Comparison of ENCODE assay signal across 25 cellular contexts in genomic region chr17:19781488-19782458, GRCh38. TPM values are rescaled to one million over a fixed set of nuclear protein-coding genes. Genes with fewer than 3 reads are reported as not detected.
"Had no signal": no experiment of that assay in that cellular context is flagged by ENCODE, and none has a peak within 500 bp of the region (broad histone marks: within the 10 kb centered on the region; RNA-seq: fewer than 3 reads in every experiment).

No MANE protein-coding gene starts in this region.

- H3K27ac ChIP-seq: cardiac muscle cell, left lung, neural progenitor cell, spleen, thyroid gland, upper lobe of right lung had no signal

- H3K4me1 Mint-ChIP-seq: activated B cell treated with CpG ODN at 0.5 μM for 24 hours; activated CD4-positive, alpha-beta T cell treated with anti-CD3 and anti-CD28 coated beads, Interleukin-2, amount 10 ng/mL, durations not matched to agents 7 days and 5 days; activated naive CD4-positive, alpha-beta T cell treated with anti-CD3 and anti-CD28 coated beads, Interleukin-2, amount 10 ng/mL, durations not matched to agents 7 days and 5 days; neural progenitor cell had no signal

- H3K27ac Mint-ChIP-seq: activated B cell treated with CpG ODN at 0.5 μM for 24 hours; activated CD4-positive, alpha-beta T cell treated with anti-CD3 and anti-CD28 coated beads, Interleukin-2, amount 10 ng/mL, durations not matched to agents 7 days and 5 days; activated naive CD4-positive, alpha-beta T cell treated with anti-CD3 and anti-CD28 coated beads, Interleukin-2, amount 10 ng/mL, durations not matched to agents 7 days and 5 days; dendritic cell treated with granulocyte-macrophage colony-stimulating factor and Interleukin-4, amounts not matched to agents 40 ng/mL and 50 ng/mL, for 4 days; neural progenitor cell; progenitor cell of endocrine pancreas; T-helper 1 cell treated with Interleukin-12 subunit alpha and Interleukin-12 subunit beta and Interleukin-4 antibody, amounts not matched to agents 30 μg/mL and 1 μg/mL, for 36 hours had no signal

- H3K9ac ChIP-seq: neural progenitor cell had no signal

- H3K27me3 Mint-ChIP-seq: activated B cell treated with CpG ODN at 0.5 μM for 24 hours; activated CD4-positive, alpha-beta T cell treated with anti-CD3 and anti-CD28 coated beads, Interleukin-2, amount 10 ng/mL, durations not matched to agents 7 days and 5 days; activated naive CD4-positive, alpha-beta T cell treated with anti-CD3 and anti-CD28 coated beads, Interleukin-2, amount 10 ng/mL, durations not matched to agents 7 days and 5 days; dendritic cell treated with granulocyte-macrophage colony-stimulating factor and Interleukin-4, amounts not matched to agents 40 ng/mL and 50 ng/mL, for 4 days; naive thymus-derived CD4-positive, alpha-beta T cell; progenitor cell of endocrine pancreas had no signal

- ATAC-seq: activated T-cell treated with anti-CD3 and anti-CD28 coated beads, Interleukin-2, amount 50 U/mL, for 4 hours; left lung; naive thymus-derived CD4-positive, alpha-beta T cell; stimulated activated naive CD8-positive, alpha-beta T cell treated with anti-CD3 and anti-CD28 coated beads, Interleukin-15, Interleukin-2, amounts not matched to agents 100 U/mL and 50 U/mL, for 24 hours; upper lobe of right lung had no signal

- H3K9me3 ChIP-seq: left lung, spleen, thyroid gland, upper lobe of right lung had no signal

- H3K4me2 ChIP-seq: neural progenitor cell had no signal

- DNase-seq: activated B cell treated with CpG ODN at 0.5 μM for 24 hours; activated CD4-positive, alpha-beta T cell treated with anti-CD3 and anti-CD28 coated beads, Interleukin-2, amount 10 ng/mL, durations not matched to agents 7 days and 5 days; activated effector memory CD4-positive, alpha-beta T cell treated with anti-CD3 and anti-CD28 coated beads, Interleukin-2, amount 50 U/mL, for 16 hours; activated naive CD4-positive, alpha-beta T cell treated with anti-CD3 and anti-CD28 coated beads, Interleukin-2, amount 10 ng/mL, durations not matched to agents 7 days and 5 days; activated T-cell treated with anti-CD3 and anti-CD28 coated beads, Interleukin-2, amount 50 U/mL, for 4 hours; effector CD4-positive, alpha-beta T cell; erythroblast; foreskin fibroblast; left lung; naive thymus-derived CD4-positive, alpha-beta T cell; spleen; stimulated activated CD4-positive, alpha-beta T cell treated with anti-CD3 and anti-CD28 coated beads, Interleukin-4, amount 100 ng/mL, for 1 hour; stimulated activated naive CD8-positive, alpha-beta T cell treated with anti-CD3 and anti-CD28 coated beads, Interleukin-15, Interleukin-2, amounts not matched to agents 100 U/mL and 50 U/mL, for 24 hours; substantia nigra; T1000; thyroid gland; upper lobe of right lung had no signal

- H3K9me3 Mint-ChIP-seq: activated B cell treated with CpG ODN at 0.5 μM for 24 hours; activated CD4-positive, alpha-beta T cell treated with anti-CD3 and anti-CD28 coated beads, Interleukin-2, amount 10 ng/mL, durations not matched to agents 7 days and 5 days; activated naive CD4-positive, alpha-beta T cell treated with anti-CD3 and anti-CD28 coated beads, Interleukin-2, amount 10 ng/mL, durations not matched to agents 7 days and 5 days; activated T-cell treated with anti-CD3 and anti-CD28 coated beads, Interleukin-2, amount 50 U/mL, for 4 hours; dendritic cell treated with granulocyte-macrophage colony-stimulating factor and Interleukin-4, amounts not matched to agents 40 ng/mL and 50 ng/mL, for 4 days; naive thymus-derived CD4-positive, alpha-beta T cell; neural progenitor cell; T-helper 1 cell treated with Interleukin-12 subunit alpha and Interleukin-12 subunit beta and Interleukin-4 antibody, amounts not matched to agents 30 μg/mL and 1 μg/mL, for 36 hours had no signal

- H3K4me1 ChIP-seq: left lung, neural progenitor cell, spleen, thyroid gland, upper lobe of right lung had no signal

- H3K4me3 ChIP-seq: cardiac muscle cell, left lung, lung, neural progenitor cell, spleen, thyroid gland, upper lobe of right lung had no signal

- H3K4me3 Mint-ChIP-seq: activated B cell treated with CpG ODN at 0.5 μM for 24 hours; activated CD4-positive, alpha-beta T cell treated with anti-CD3 and anti-CD28 coated beads, Interleukin-2, amount 10 ng/mL, durations not matched to agents 7 days and 5 days; activated naive CD4-positive, alpha-beta T cell treated with anti-CD3 and anti-CD28 coated beads, Interleukin-2, amount 10 ng/mL, durations not matched to agents 7 days and 5 days; activated T-cell treated with anti-CD3 and anti-CD28 coated beads, Interleukin-2, amount 50 U/mL, for 4 hours; dendritic cell treated with granulocyte-macrophage colony-stimulating factor and Interleukin-4, amounts not matched to agents 40 ng/mL and 50 ng/mL, for 4 days; naive thymus-derived CD4-positive, alpha-beta T cell; neural progenitor cell; T-helper 1 cell treated with Interleukin-12 subunit alpha and Interleukin-12 subunit beta and Interleukin-4 antibody, amounts not matched to agents 30 μg/mL and 1 μg/mL, for 36 hours had no signal

- H3K27me3 ChIP-seq: cardiac muscle cell, left lung, neural progenitor cell, spleen, thyroid gland, upper lobe of right lung had no signal

- H3K36me3 ChIP-seq: neural progenitor cell had no signal

- H2AFZ ChIP-seq: neural progenitor cell had no signal

RNA-seq across cellular contexts. Expression of gene ALDH3A1, which starts 33.7 kb away (rescaled TPM):
- total RNA-seq: activated B cell treated with CpG ODN at 0.5 μM for 24 hours; activated CD4-positive, alpha-beta T cell treated with anti-CD3 and anti-CD28 coated beads, Interleukin-2, amount 10 ng/mL, durations not matched to agents 7 days and 5 days; activated T-cell treated with anti-CD3 and anti-CD28 coated beads, Interleukin-2, amount 50 U/mL, for 4 hours; cardiac muscle cell; chondrocyte; glomerular endothelial cell had no signal
- polyA plus RNA-seq: cardiac muscle cell; naive thymus-derived CD4-positive, alpha-beta T cell had no signal
